1 cellular context compared by ENCODE assay signal in genomic region chr22:21446128-21446826, GRCh38.
TF ChIP-seq lines count a peak whose summit lies in the region.

No MANE protein-coding gene starts in this region.

TF ChIP-seq in GM12878, 131 proteins besides CTCF, POLR2A, EP300 and RAD21:
- TF ChIP-seq, protein P1, sequence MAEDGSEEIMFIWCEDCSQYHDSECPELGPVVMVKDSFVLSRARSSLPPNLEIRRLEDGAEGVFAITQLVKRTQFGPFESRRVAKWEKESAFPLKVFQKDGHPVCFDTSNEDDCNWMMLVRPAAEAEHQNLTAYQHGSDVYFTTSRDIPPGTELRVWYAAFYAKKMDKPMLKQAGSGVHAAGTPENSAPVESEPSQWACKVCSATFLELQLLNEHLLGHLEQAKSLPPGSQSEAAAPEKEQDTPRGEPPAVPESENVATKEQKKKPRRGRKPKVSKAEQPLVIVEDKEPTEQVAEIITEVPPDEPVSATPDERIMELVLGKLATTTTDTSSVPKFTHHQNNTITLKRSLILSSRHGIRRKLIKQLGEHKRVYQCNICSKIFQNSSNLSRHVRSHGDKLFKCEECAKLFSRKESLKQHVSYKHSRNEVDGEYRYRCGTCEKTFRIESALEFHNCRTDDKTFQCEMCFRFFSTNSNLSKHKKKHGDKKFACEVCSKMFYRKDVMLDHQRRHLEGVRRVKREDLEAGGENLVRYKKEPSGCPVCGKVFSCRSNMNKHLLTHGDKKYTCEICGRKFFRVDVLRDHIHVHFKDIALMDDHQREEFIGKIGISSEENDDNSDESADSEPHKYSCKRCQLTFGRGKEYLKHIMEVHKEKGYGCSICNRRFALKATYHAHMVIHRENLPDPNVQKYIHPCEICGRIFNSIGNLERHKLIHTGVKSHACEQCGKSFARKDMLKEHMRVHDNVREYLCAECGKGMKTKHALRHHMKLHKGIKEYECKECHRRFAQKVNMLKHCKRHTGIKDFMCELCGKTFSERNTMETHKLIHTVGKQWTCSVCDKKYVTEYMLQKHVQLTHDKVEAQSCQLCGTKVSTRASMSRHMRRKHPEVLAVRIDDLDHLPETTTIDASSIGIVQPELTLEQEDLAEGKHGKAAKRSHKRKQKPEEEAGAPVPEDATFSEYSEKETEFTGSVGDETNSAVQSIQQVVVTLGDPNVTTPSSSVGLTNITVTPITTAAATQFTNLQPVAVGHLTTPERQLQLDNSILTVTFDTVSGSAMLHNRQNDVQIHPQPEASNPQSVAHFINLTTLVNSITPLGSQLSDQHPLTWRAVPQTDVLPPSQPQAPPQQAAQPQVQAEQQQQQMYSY (CRISPR knock-in tag; IDR thresholded peaks at IDR 0.05): no peak
- TF ChIP-seq, protein P2, sequence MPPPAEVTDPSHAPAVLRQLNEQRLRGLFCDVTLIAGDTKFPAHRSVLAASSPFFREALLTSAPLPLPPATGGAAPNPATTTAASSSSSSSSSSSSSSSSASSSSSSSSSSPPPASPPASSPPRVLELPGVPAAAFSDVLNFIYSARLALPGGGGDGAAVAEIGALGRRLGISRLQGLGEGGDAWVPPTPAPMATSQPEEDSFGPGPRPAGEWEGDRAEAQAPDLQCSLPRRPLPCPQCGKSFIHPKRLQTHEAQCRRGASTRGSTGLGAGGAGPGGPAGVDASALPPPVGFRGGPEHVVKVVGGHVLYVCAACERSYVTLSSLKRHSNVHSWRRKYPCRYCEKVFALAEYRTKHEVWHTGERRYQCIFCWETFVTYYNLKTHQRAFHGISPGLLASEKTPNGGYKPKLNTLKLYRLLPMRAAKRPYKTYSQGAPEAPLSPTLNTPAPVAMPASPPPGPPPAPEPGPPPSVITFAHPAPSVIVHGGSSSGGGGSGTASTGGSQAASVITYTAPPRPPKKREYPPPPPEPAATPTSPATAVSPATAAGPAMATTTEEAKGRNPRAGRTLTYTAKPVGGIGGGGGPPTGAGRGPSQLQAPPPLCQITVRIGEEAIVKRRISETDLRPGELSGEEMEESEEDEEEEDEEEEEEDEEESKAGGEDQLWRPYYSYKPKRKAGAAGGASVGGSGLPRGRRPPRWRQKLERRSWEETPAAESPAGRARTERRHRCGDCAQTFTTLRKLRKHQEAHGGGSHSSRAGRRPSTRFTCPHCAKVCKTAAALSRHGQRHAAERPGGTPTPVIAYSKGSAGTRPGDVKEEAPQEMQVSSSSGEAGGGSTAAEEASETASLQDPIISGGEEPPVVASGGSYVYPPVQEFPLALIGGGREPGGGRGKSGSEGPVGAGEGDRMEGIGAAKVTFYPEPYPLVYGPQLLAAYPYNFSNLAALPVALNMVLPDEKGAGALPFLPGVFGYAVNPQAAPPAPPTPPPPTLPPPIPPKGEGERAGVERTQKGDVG (CRISPR knock-in tag; IDR thresholded peaks at IDR 0.05): no peak
- TF ChIP-seq CBX5 (IDR thresholded peaks at IDR 0.05; ENCODE audit: low read depth): no peak
- TF ChIP-seq IRF3 (IDR thresholded peaks at IDR 0.05): no peak
- TF ChIP-seq TCF12 (IDR thresholded peaks at IDR 0.05; ENCODE audit: low read depth, low read length): no peak
- TF ChIP-seq, protein P3, sequence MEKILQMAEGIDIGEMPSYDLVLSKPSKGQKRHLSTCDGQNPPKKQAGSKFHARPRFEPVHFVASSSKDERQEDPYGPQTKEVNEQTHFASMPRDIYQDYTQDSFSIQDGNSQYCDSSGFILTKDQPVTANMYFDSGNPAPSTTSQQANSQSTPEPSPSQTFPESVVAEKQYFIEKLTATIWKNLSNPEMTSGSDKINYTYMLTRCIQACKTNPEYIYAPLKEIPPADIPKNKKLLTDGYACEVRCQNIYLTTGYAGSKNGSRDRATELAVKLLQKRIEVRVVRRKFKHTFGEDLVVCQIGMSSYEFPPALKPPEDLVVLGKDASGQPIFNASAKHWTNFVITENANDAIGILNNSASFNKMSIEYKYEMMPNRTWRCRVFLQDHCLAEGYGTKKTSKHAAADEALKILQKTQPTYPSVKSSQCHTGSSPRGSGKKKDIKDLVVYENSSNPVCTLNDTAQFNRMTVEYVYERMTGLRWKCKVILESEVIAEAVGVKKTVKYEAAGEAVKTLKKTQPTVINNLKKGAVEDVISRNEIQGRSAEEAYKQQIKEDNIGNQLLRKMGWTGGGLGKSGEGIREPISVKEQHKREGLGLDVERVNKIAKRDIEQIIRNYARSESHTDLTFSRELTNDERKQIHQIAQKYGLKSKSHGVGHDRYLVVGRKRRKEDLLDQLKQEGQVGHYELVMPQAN (conservative IDR thresholded peaks at IDR 0.05): no peak
- TF ChIP-seq MYC (IDR thresholded peaks at IDR 0.05; ENCODE audit: insufficient read depth, insufficient read length, insufficient replicate concordance, low read length, severe bottlenecking): no peak
- no peak for TF ChIP-seq SUZ12 (IDR thresholded peaks at IDR 0.05; ENCODE audit: unreplicated experiment)
- TF ChIP-seq ZNF384 (IDR thresholded peaks at IDR 0.05; ENCODE audit: borderline replicate concordance, low read depth, low read length): no peak
- TF ChIP-seq ZZZ3 (IDR thresholded peaks at IDR 0.05; ENCODE audit: control insufficient read depth, insufficient read length, low read depth): no peak
- no peak for TF ChIP-seq ESRRA (IDR thresholded peaks at IDR 0.05; ENCODE audit: low read length)
- no peak for TF ChIP-seq RAD51 (IDR thresholded peaks at IDR 0.05)
- no peak for TF ChIP-seq JUND (IDR thresholded peaks at IDR 0.05; ENCODE audit: low read depth, low read length)
- TF ChIP-seq ASH2L (IDR thresholded peaks at IDR 0.05; ENCODE audit: borderline replicate concordance, low read depth): no peak
- no peak for TF ChIP-seq HDGF (IDR thresholded peaks at IDR 0.05)
- TF ChIP-seq TARDBP (IDR thresholded peaks at IDR 0.05; ENCODE audit: borderline replicate concordance): no peak
- TF ChIP-seq SP1 (IDR thresholded peaks at IDR 0.05; ENCODE audit: low read depth, low read length): no peak
- TF ChIP-seq HDAC2 (IDR thresholded peaks at IDR 0.05): no peak
- no peak for TF ChIP-seq POLR2AphosphoS2 (IDR thresholded peaks at IDR 0.05; ENCODE audit: low read depth, low read length)
- no peak for TF ChIP-seq CHD2 (IDR thresholded peaks at IDR 0.05; ENCODE audit: borderline replicate concordance, low read depth, low read length)
